ENCODE assay signal across 17 cellular contexts in genomic region chr1:192852001-192852400, GRCh38.
"Had no signal": no experiment of that assay in that cellular context is flagged by ENCODE, and none has a peak within 500 bp of the region (broad histone marks: within the 10 kb centered on the region; RNA-seq: fewer than 3 reads in every experiment).

No MANE protein-coding gene starts in this region.

- H3K4me3 ChIP-seq: colonic mucosa, pancreas, tibial nerve, uterus had no signal

- H3K4me3 Mint-ChIP-seq: activated B cell treated with CpG ODN at 0.5 μM for 24 hours; activated CD8-positive, alpha-beta T cell treated with anti-CD3 and anti-CD28 coated beads for 36 hours; activated naive CD8-positive, alpha-beta T cell treated with anti-CD3 and anti-CD28 coated beads, Interleukin-2, amount 10 ng/mL, durations not matched to agents 7 days and 5 days; activated T-cell treated with anti-CD3 and anti-CD28 coated beads, Interleukin-2, amount 50 U/mL, for 4 hours; brain; naive B cell; stimulated activated memory B cell treated with anti-CD40 and anti-IgM and Interleukin-4, amounts not matched to agents 10 μg/mL and 1 μg/mL and 100 μg/mL, for 72 hours had no signal

- H3K36me3 Mint-ChIP-seq: activated naive CD8-positive, alpha-beta T cell treated with anti-CD3 and anti-CD28 coated beads, Interleukin-2, amount 10 ng/mL, durations not matched to agents 7 days and 5 days; brain; naive B cell; stimulated activated memory B cell treated with anti-CD40 and anti-IgM and Interleukin-4, amounts not matched to agents 10 μg/mL and 1 μg/mL and 100 μg/mL, for 72 hours had no signal

- H3K27me3 Mint-ChIP-seq: activated CD8-positive, alpha-beta T cell treated with anti-CD3 and anti-CD28 coated beads for 36 hours; stimulated activated memory B cell treated with anti-CD40 and anti-IgM and Interleukin-4, amounts not matched to agents 10 μg/mL and 1 μg/mL and 100 μg/mL, for 72 hours had no signal

- H3K9me3 Mint-ChIP-seq: activated B cell treated with CpG ODN at 0.5 μM for 24 hours; activated CD8-positive, alpha-beta T cell treated with anti-CD3 and anti-CD28 coated beads for 36 hours; activated naive CD8-positive, alpha-beta T cell treated with anti-CD3 and anti-CD28 coated beads, Interleukin-2, amount 10 ng/mL, durations not matched to agents 7 days and 5 days; activated T-cell treated with anti-CD3 and anti-CD28 coated beads, Interleukin-2, amount 50 U/mL, for 4 hours; naive B cell; stimulated activated memory B cell treated with anti-CD40 and anti-IgM and Interleukin-4, amounts not matched to agents 10 μg/mL and 1 μg/mL and 100 μg/mL, for 72 hours had no signal

- H3K9me3 ChIP-seq: colonic mucosa, pancreas, tibial nerve, uterus had no signal

- H3K27me3 ChIP-seq: colonic mucosa, pancreas, tibial nerve, uterus had no signal

- H3K4me1 Mint-ChIP-seq: activated B cell treated with CpG ODN at 0.5 μM for 24 hours; activated naive CD8-positive, alpha-beta T cell treated with anti-CD3 and anti-CD28 coated beads, Interleukin-2, amount 10 ng/mL, durations not matched to agents 7 days and 5 days; naive B cell; stimulated activated memory B cell treated with anti-CD40 and anti-IgM and Interleukin-4, amounts not matched to agents 10 μg/mL and 1 μg/mL and 100 μg/mL, for 72 hours had no signal

- H3K36me3 ChIP-seq: colonic mucosa, pancreas, tibial nerve, uterus had no signal

- H3K27ac Mint-ChIP-seq: activated B cell treated with CpG ODN at 0.5 μM for 24 hours; activated CD8-positive, alpha-beta T cell treated with anti-CD3 and anti-CD28 coated beads for 36 hours; activated naive CD8-positive, alpha-beta T cell treated with anti-CD3 and anti-CD28 coated beads, Interleukin-2, amount 10 ng/mL, durations not matched to agents 7 days and 5 days; stimulated activated memory B cell treated with anti-CD40 and anti-IgM and Interleukin-4, amounts not matched to agents 10 μg/mL and 1 μg/mL and 100 μg/mL, for 72 hours had no signal

- DNase-seq: activated B cell treated with CpG ODN at 0.5 μM for 24 hours; activated CD4-positive, alpha-beta T cell treated with anti-CD3 and anti-CD28 coated beads for 48 hours; activated CD8-positive, alpha-beta T cell treated with anti-CD3 and anti-CD28 coated beads for 36 hours; activated naive CD8-positive, alpha-beta T cell treated with anti-CD3 and anti-CD28 coated beads, Interleukin-2, amount 10 ng/mL, durations not matched to agents 7 days and 5 days; activated T-cell treated with anti-CD3 and anti-CD28 coated beads, Interleukin-2, amount 50 U/mL, for 4 hours; central memory CD4-positive, alpha-beta T cell; colonic mucosa; islet precursor cell; mammary epithelial cell; naive B cell; pancreas; stimulated activated CD4-positive, alpha-beta T cell treated with anti-CD3 and anti-CD28 coated beads, Interleukin-2, amount 100 ng/mL, for 48 hours; uterus had no signal

- ATAC-seq: activated CD8-positive, alpha-beta T cell treated with anti-CD3 and anti-CD28 coated beads for 36 hours; activated T-cell treated with anti-CD3 and anti-CD28 coated beads, Interleukin-2, amount 50 U/mL, for 4 hours; left lobe of liver; pancreas; stimulated activated memory B cell treated with anti-CD40 and anti-IgM and Interleukin-4, amounts not matched to agents 10 μg/mL and 1 μg/mL and 100 μg/mL, for 72 hours had no signal
